ENCODE assay signal across 1 cellular context in genomic region chr22:33884829-33885228, GRCh38.
TF ChIP-seq lines count a peak whose summit lies in the region.

No MANE protein-coding gene starts in this region.

TF ChIP-seq in GM23338, 12 proteins besides CTCF, POLR2A, EP300 and RAD21 (continued from another document):
- TF ChIP-seq ZNF462 (CRISPR knock-in tag; IDR thresholded peaks at IDR 0.05) = no peak
- TF ChIP-seq ZNF114 (CRISPR knock-in tag; IDR thresholded peaks at IDR 0.05) = no peak
